ENCODE assay signal across 15 cellular contexts in the genomic region with DNA sequence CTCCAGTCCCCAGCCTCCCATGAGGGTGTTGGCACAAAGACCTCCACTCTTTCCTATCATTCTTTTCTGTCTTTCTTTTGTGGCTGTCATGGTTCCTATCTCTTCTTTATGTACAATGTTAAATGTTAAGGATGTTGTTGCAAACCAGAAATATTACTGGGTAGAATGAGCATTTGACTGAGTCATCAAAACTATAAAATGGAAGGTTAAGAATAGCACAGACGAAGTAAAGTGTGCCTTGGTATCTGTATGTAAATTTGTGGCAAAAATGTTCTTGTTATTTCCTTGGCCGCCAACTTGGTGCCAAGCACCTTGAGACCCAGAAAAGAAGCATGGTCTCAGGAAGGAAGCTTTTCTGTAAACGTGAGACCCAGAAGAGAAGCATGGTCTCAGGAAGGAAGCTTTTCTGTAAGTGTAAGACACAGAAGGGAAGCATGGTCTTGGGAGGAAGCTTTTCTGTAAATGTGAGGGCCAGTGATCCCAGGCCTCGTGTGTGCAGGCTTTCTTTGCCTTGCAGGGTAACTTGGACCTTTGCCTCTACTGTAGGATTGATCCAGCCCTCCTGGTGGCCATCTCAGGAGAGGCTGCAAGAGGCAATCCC. TPM values are rescaled to one million over a fixed set of nuclear protein-coding genes. Genes with fewer than 3 reads are reported as not detected.
DNase-seq lines count a peak whose midpoint lies in the region; ATAC-seq and TF ChIP-seq lines count a peak whose summit lies in the region.
"Had no signal": no experiment of that assay in that cellular context is flagged by ENCODE, and none has a peak within 500 bp of the region (broad histone marks: within the 10 kb centered on the region; RNA-seq: fewer than 3 reads in every experiment).

No MANE protein-coding gene starts in this region.

- no peak; the same call in 1 of the 2 replicates for ATAC-seq in IMR-90 (ENCODE audit: low read depth)
- peak; percentile 42 for ATAC-seq in effector memory CD8-positive, alpha-beta T cell (replicated peaks)
- ATAC-seq in GM19324 (IDR thresholded peaks at IDR 0.05; ENCODE audit: low FRiP score, unreplicated experiment): no peak
- no peak for ATAC-seq in HG03039 (IDR thresholded peaks at IDR 0.05; ENCODE audit: unreplicated experiment)

- H4K20me1 ChIP-seq in IMR-90 (ENCODE audit: insufficient read depth, low read length): no peaks in the 10 kb centered on the region

- H3K4me3 ChIP-seq in AG04450 (ENCODE audit: low read depth, low read length) (no peak overlapping the region), IMR-90 (ENCODE audit: insufficient read depth, low read depth, low read length) (no peak overlapping the region)

- peaks cover 0 to 3% of the 10 kb centered on the region in 2 donors for H3K27me3 Mint-ChIP-seq in effector memory CD8-positive, alpha-beta T cell
- H3K27me3 Mint-ChIP-seq in nephron (ENCODE audit: low read depth): peaks cover 13% of the 10 kb centered on the region
- H3K27me3 Mint-ChIP-seq in activated naive CD8-positive, alpha-beta T cell treated with anti-CD3 and anti-CD28 coated beads for 36 hours: no peaks in the 10 kb centered on the region

- TF ChIP-seq RAD21 in IMR-90 (IDR thresholded peaks at IDR 0.05; ENCODE audit: low read length): no peak

- H3K56ac ChIP-seq in IMR-90 (ENCODE audit: extremely low read depth, insufficient read depth, low read length): no peak overlapping the region

- H3K4me1 ChIP-seq in IMR-90 (ENCODE audit: control insufficient read depth, insufficient read depth, low read length): no peaks in the 10 kb centered on the region
- H3K4me1 ChIP-seq: BE2C had no signal

- H2AFZ ChIP-seq in IMR-90 (replicated peaks; ENCODE audit: low read length, poor library complexity): no peak overlapping the region

- dilution Hi-C loops in IMR-90 (cut with HindIII; ENCODE audit: low sequenced_read_pairs, unreplicated experiment): no loop called here

- no peak overlapping the region for H4K5ac ChIP-seq in IMR-90 (ENCODE audit: low read depth, low read length)

- in situ Hi-C loops in IMR-90 (cut with MboI; ENCODE audit: low sequenced_read_pairs): no loop called here

- BruUV-seq in IMR-90 (replicated peaks; lab: Mats Ljungman, UMichigan): no TSS peak

- intact Hi-C loops in IMR-90 (cut with micrococcal nuclease): no loop called here

- no peak overlapping the region for H3K9ac ChIP-seq in IMR-90 (ENCODE audit: low read depth, low read length)

- H2BK15ac ChIP-seq in IMR-90 (ENCODE audit: low read depth, low read length): no peak overlapping the region

- no peak for DNase-seq in AG04450 (ENCODE audit: low read depth, low spot score)
- DNase-seq in IMR-90: no peak
- DNase-seq in effector memory CD8-positive, alpha-beta T cell: no peak
- no peak for DNase-seq in activated naive CD8-positive, alpha-beta T cell treated with anti-CD3 and anti-CD28 coated beads for 36 hours
- DNase-seq in globus pallidus (ENCODE audit: low spot score): no peak
- DNase-seq: BE2C, DMS 273 treated with DMSO at 0.1 percent for 48 hours, GOT3, Karpas-422, NCI-H2029 treated with DMSO at 0.1 percent for 48 hours, NCI-H510A treated with DMSO at 0.1 percent for 48 hours, SIG-M5 had no signal

- peak overlapping the region; percentile 5 to 68 for H3K4me3 Mint-ChIP-seq in effector memory CD8-positive, alpha-beta T cell
- H3K4me3 Mint-ChIP-seq in nephron: no peak overlapping the region
- no peak overlapping the region for H3K4me3 Mint-ChIP-seq in activated naive CD8-positive, alpha-beta T cell treated with anti-CD3 and anti-CD28 coated beads for 36 hours

- no peak overlapping the region for H2AK9ac ChIP-seq in IMR-90 (replicated peaks; ENCODE audit: low read depth, low read length, poor library complexity)

- H2BK20ac ChIP-seq in IMR-90 (ENCODE audit: low read depth, low read length): no peak overlapping the region

- H4K8ac ChIP-seq in IMR-90 (ENCODE audit: low read depth in 2 of 2, low read length in 2 of 2): no peak overlapping the region

- peaks cover 4% of the 10 kb centered on the region for H3K36me3 Mint-ChIP-seq in effector memory CD8-positive, alpha-beta T cell (ENCODE audit: insufficient read depth)
- H3K36me3 Mint-ChIP-seq in nephron (ENCODE audit: low read depth): peaks cover 6% of the 10 kb centered on the region
- peaks cover 4% of the 10 kb centered on the region for H3K36me3 Mint-ChIP-seq in activated naive CD8-positive, alpha-beta T cell treated with anti-CD3 and anti-CD28 coated beads for 36 hours

- H3K4me1 Mint-ChIP-seq in effector memory CD8-positive, alpha-beta T cell (ENCODE audit: low read depth in 2 of 2): peaks cover 15 to 19% of the 10 kb centered on the region in 2 donors
- H3K4me1 Mint-ChIP-seq in nephron: peaks cover 22% of the 10 kb centered on the region
- H3K4me1 Mint-ChIP-seq in activated naive CD8-positive, alpha-beta T cell treated with anti-CD3 and anti-CD28 coated beads for 36 hours: no peaks in the 10 kb centered on the region

- no peak overlapping the region for H2AK5ac ChIP-seq in IMR-90 (ENCODE audit: low read depth, low read length)

- no peak overlapping the region for H3K23ac ChIP-seq in IMR-90 (ENCODE audit: low read depth, low read length)

- H3K4me2 ChIP-seq in IMR-90 (ENCODE audit: low read depth, low read length): no peak overlapping the region

- H3K9me3 ChIP-seq in AG04450 (ENCODE audit: control insufficient read depth, insufficient read depth, low read length): peaks cover 12% of the 10 kb centered on the region
- peaks cover 6% of the 10 kb centered on the region; the same call in 1 of the 2 replicates for H3K9me3 ChIP-seq in IMR-90 (ENCODE audit: control insufficient read depth, insufficient read depth, low read length)
- H3K9me3 ChIP-seq: BE2C had no signal

- CTCF ChIA-PET in AG04450 (lab: Charles Lee): no interaction called here
- CTCF ChIA-PET in IMR-90 (lab: Yijun Ruan, JAX): interaction anchor here (1.3 kb wide), 1 partner anchor 53 kb away, joined by 3 read pairs; no protein-coding TSS in a partner anchor

- peaks cover 0 to 2% of the 10 kb centered on the region in 2 donors for H3K9me3 Mint-ChIP-seq in effector memory CD8-positive, alpha-beta T cell
- H3K9me3 Mint-ChIP-seq in nephron: peaks cover 2% of the 10 kb centered on the region
- peaks cover 9% of the 10 kb centered on the region for H3K9me3 Mint-ChIP-seq in activated naive CD8-positive, alpha-beta T cell treated with anti-CD3 and anti-CD28 coated beads for 36 hours

- no peak overlapping the region for H2BK120ac ChIP-seq in IMR-90 (ENCODE audit: low read depth, low read length)

- 0 out of 2 replicates have a peak, but pooled peaks have one; percentile 14 for TF ChIP-seq CTCF in AG04450 (IDR thresholded peaks at IDR 0.05; ENCODE audit: low read depth, low read length)
- TF ChIP-seq CTCF in IMR-90 (conservative IDR thresholded peaks at IDR 0.05; ENCODE audit: low read depth, low read length): no peak
- no peak for TF ChIP-seq CTCF in nephron (IDR thresholded peaks at IDR 0.05; ENCODE audit: unreplicated experiment in 3 of 3)

- no peak overlapping the region for H3K14ac ChIP-seq in IMR-90 (replicated peaks; ENCODE audit: low read depth, low read length)

- no peak overlapping the region for H2BK5ac ChIP-seq in IMR-90 (ENCODE audit: low read depth, low read length, poor library complexity, severe bottlenecking)

- no peak overlapping the region for H3K4ac ChIP-seq in IMR-90 (ENCODE audit: low read depth, low read length)

- peak overlapping the region; percentile 85 to 96 for H3K27ac Mint-ChIP-seq in effector memory CD8-positive, alpha-beta T cell
- peak overlapping the region in 2 of 3 experiments; percentile 1 to 60 for H3K27ac Mint-ChIP-seq in nephron
- no peak overlapping the region for H3K27ac Mint-ChIP-seq in activated naive CD8-positive, alpha-beta T cell treated with anti-CD3 and anti-CD28 coated beads for 36 hours

- H3K27me3 ChIP-seq in AG04450 (ENCODE audit: control insufficient read depth, insufficient read depth, low read length) (no peaks in the 10 kb centered on the region), IMR-90 (ENCODE audit: control insufficient read depth, insufficient read depth, low read length) (peaks cover 8% of the 10 kb centered on the region; the same call in 1 of the 2 replicates)
- H3K27me3 ChIP-seq: BE2C had no signal

- TF ChIP-seq POLR2A in IMR-90 (IDR thresholded peaks at IDR 0.05; ENCODE audit: low read depth, low read length): no peak

- H4K91ac ChIP-seq in IMR-90 (ENCODE audit: insufficient read depth, low read depth, low read length): no peak overlapping the region

- H3K36me3 ChIP-seq in IMR-90 (ENCODE audit: control insufficient read depth, insufficient read depth, low read length): no peaks in the 10 kb centered on the region
- H3K36me3 ChIP-seq: BE2C had no signal

- 74% methylated on average over 3 of the region's 4 CpGs; no CpG with 5 or more reads in 1 of the 2 experiments for WGBS in IMR-90 (ENCODE audit: extremely low coverage in 2 of 2, insufficient read length in 1 of 2), 2 experiments

- POLR2A ChIA-PET in AG04450 (lab: Yijun Ruan, JAX): no interaction called here
- POLR2A ChIA-PET in IMR-90 (lab: Charles Lee; ENCODE audit: unreplicated experiment): no interaction called here

- H3K27ac ChIP-seq in AG04450 (ENCODE audit: low read depth, low read length) (no peak overlapping the region), IMR-90 (ENCODE audit: insufficient read depth, low read length) (no peak overlapping the region)

- H3K79me1 ChIP-seq in IMR-90 (ENCODE audit: low read depth in 1 of 2, low read length in 2 of 2): no peaks in the 10 kb centered on the region

- H3K18ac ChIP-seq in IMR-90 (ENCODE audit: low read depth, low read length): no peak overlapping the region

- H3K9me1 ChIP-seq in IMR-90 (ENCODE audit: insufficient read depth, low read length): no peaks in the 10 kb centered on the region

RNA-seq across cellular contexts. Expression of gene PKP3, which starts 6.7 kb away (rescaled TPM):
- polyA plus RNA-seq in AG04450 (2011; rRNA removed): 0.55 and 1.1 TPM in 2 replicates
- polyA minus RNA-seq in AG04450 (2011; rRNA and poly(A)+ RNA removed): 0.61 and 2.6 TPM in 2 replicates
- 1.4 and 2.2 TPM in 2 replicates for total RNA-seq in IMR-90 (2012; rRNA removed)
- polyA plus RNA-seq in IMR-90 (2012; rRNA removed): 1.5 and 2.6 TPM in 2 replicates
- polyA plus RNA-seq in IMR-90 (2012; cell fraction: cytosol; rRNA removed): 2.0 TPM in 2 replicates
- 2.4 and 8.5 TPM in 2 replicates for polyA plus RNA-seq in IMR-90 (2012; cell fraction: nucleus; rRNA removed; ENCODE audit: low replicate concordance)
- total RNA-seq in activated naive CD8-positive, alpha-beta T cell treated with anti-CD3 and anti-CD28 coated beads for 36 hours: not detected

RNA-seq across cellular contexts. Expression of gene B4GALNT4, which starts 18.0 kb away (rescaled TPM):
- polyA plus RNA-seq in AG04450 (2011; rRNA removed) (7.8 and 9.5 TPM in 2 replicates), IMR-90 (2012; rRNA removed) (38.6 and 45.4 TPM in 2 replicates)
- polyA minus RNA-seq in AG04450 (2011; rRNA and poly(A)+ RNA removed): 3.4 and 3.7 TPM in 2 replicates
- 5.2 and 6.1 TPM in 2 replicates for total RNA-seq in IMR-90 (2012; rRNA removed)
- 23.3 and 32.7 TPM in 2 replicates for polyA plus RNA-seq in IMR-90 (2012; cell fraction: cytosol; rRNA removed)
- polyA plus RNA-seq in IMR-90 (2012; cell fraction: nucleus; rRNA removed; ENCODE audit: low replicate concordance): 324 and 637 TPM in 2 replicates
- total RNA-seq in activated naive CD8-positive, alpha-beta T cell treated with anti-CD3 and anti-CD28 coated beads for 36 hours: 1 to 10 TPM; 1.1 to 1.9 TPM

RNA-seq across cellular contexts. Expression of gene SIGIRR, which starts 27.5 kb away (rescaled TPM):
- polyA plus RNA-seq in AG04450 (2011; rRNA removed): 17.8 and 20.9 TPM in 2 replicates
- 5.7 and 6.3 TPM in 2 replicates for polyA minus RNA-seq in AG04450 (2011; rRNA and poly(A)+ RNA removed)
- 9.4 and 10.9 TPM in 2 replicates for total RNA-seq in IMR-90 (2012; rRNA removed)
- polyA plus RNA-seq in IMR-90 (2012; rRNA removed): 27.6 and 33.8 TPM in 2 replicates
- 42.2 and 46.1 TPM in 2 replicates for polyA plus RNA-seq in IMR-90 (2012; cell fraction: cytosol; rRNA removed)
- 45.4 and 109 TPM in 2 replicates for polyA plus RNA-seq in IMR-90 (2012; cell fraction: nucleus; rRNA removed; ENCODE audit: low replicate concordance)
- 10 to 100 TPM; 26.4 to 27.2 TPM for total RNA-seq in activated naive CD8-positive, alpha-beta T cell treated with anti-CD3 and anti-CD28 coated beads for 36 hours

RNA-seq across cellular contexts. Expression of gene ANO9, which starts 54.5 kb away (rescaled TPM):
- polyA plus RNA-seq in AG04450 (2011; rRNA removed) (0.10 TPM in 1 of 2 replicates, not detected in the other), IMR-90 (2012; rRNA removed) (not detected in 2 replicates)
- polyA minus RNA-seq in AG04450 (2011; rRNA and poly(A)+ RNA removed): not detected in 2 replicates
- total RNA-seq in IMR-90 (2012; rRNA removed): not detected in 2 replicates
- polyA plus RNA-seq in IMR-90 (2012; cell fraction: cytosol; rRNA removed): 0.01 TPM in 1 of 2 replicates, not detected in the other
- polyA plus RNA-seq in IMR-90 (2012; cell fraction: nucleus; rRNA removed; ENCODE audit: low replicate concordance): 0.18 and 0.23 TPM in 2 replicates
- 10 to 100 TPM; 22.2 to 22.9 TPM for total RNA-seq in activated naive CD8-positive, alpha-beta T cell treated with anti-CD3 and anti-CD28 coated beads for 36 hours

Comparison
In these comparisons a context has a peak if more than half of its experiments do, and no peak if none do; other contexts are left out.
1. H3K4me3 Mint-ChIP-seq: peak in effector memory CD8-positive, alpha-beta T cell (2 of 2); none in nephron (0 of 3) and activated naive CD8-positive, alpha-beta T cell treated with anti-CD3 and anti-CD28 coated beads for 36 hours (single experiment).